1 cellular context compared by ENCODE assay signal in genomic region chr19:4182082-4182926, GRCh38.
TF ChIP-seq lines count a peak whose summit lies in the region.

Gene ANKRD24 (plus strand): TSS chr19:4182689. CDS start chr19:4186426, 3,737 bp downstream.
Gene SIRT6 (minus strand): TSS chr19:4182563. CDS start chr19:4182539, 24 bp downstream.

TF ChIP-seq in HepG2, 621 proteins besides CTCF, POLR2A, EP300 and RAD21 (continued from another document and continues in another):
- no peak for TF ChIP-seq NFAT5 (CRISPR knock-in tag; IDR thresholded peaks at IDR 0.05)
- no peak for TF ChIP-seq CREB3 (CRISPR knock-in tag; IDR thresholded peaks at IDR 0.05)
- no peak for TF ChIP-seq ZNF30 (CRISPR knock-in tag; IDR thresholded peaks at IDR 0.05)
- TF ChIP-seq ZFP90 (CRISPR knock-in tag; IDR thresholded peaks at IDR 0.05; ENCODE audit: borderline replicate concordance): peak; percentile 73
- peak; percentile 24 for TF ChIP-seq TAF15 (IDR thresholded peaks at IDR 0.05; ENCODE audit: low read depth, low read length, poor library complexity, severe bottlenecking)
- TF ChIP-seq ZBTB21 (CRISPR knock-in tag; IDR thresholded peaks at IDR 0.05): 0 out of 2 replicates have a peak, but pooled peaks have one; percentile 21
- TF ChIP-seq ZNF543 (CRISPR knock-in tag; IDR thresholded peaks at IDR 0.05): peak; percentile 43; the same call in 1 of the 2 replicates
- TF ChIP-seq ZIK1 (CRISPR knock-in tag; IDR thresholded peaks at IDR 0.05; ENCODE audit: borderline replicate concordance, low read depth): 0 out of 2 replicates have a peak, but pooled peaks have one; percentile 65
- no peak for TF ChIP-seq TCF7L2 (IDR thresholded peaks at IDR 0.05; ENCODE audit: low read depth, low read length)
- TF ChIP-seq ZNF414 (CRISPR knock-in tag; IDR thresholded peaks at IDR 0.05): peak; percentile 68; the same call in 1 of the 2 replicates
- no peak for TF ChIP-seq ZFP62 (CRISPR knock-in tag; IDR thresholded peaks at IDR 0.05)
- TF ChIP-seq RCOR2 (CRISPR knock-in tag; IDR thresholded peaks at IDR 0.05): peak; percentile 63
- TF ChIP-seq ZBTB10 (CRISPR knock-in tag; IDR thresholded peaks at IDR 0.05; ENCODE audit: borderline replicate concordance): no peak
- TF ChIP-seq FOXP1 (IDR thresholded peaks at IDR 0.05): no peak
- TF ChIP-seq FOXP1 (CRISPR knock-in tag; IDR thresholded peaks at IDR 0.05): no peak
- TF ChIP-seq ZNF616 (CRISPR knock-in tag; IDR thresholded peaks at IDR 0.05; ENCODE audit: low read depth): no peak
- peak; percentile 82; the same call in 1 of the 2 replicates for TF ChIP-seq MIER3 (CRISPR knock-in tag; IDR thresholded peaks at IDR 0.05; ENCODE audit: borderline replicate concordance)
- TF ChIP-seq HNF4G (IDR thresholded peaks at IDR 0.05; ENCODE audit: borderline replicate concordance, low read depth, low read length): no peak
- no peak for TF ChIP-seq HNF4G (CRISPR knock-in tag; IDR thresholded peaks at IDR 0.05; ENCODE audit: borderline replicate concordance, low read depth)
- peak; percentile 66; the same call in 1 of the 2 replicates for TF ChIP-seq KDM5B (CRISPR knock-in tag; IDR thresholded peaks at IDR 0.05; ENCODE audit: borderline replicate concordance)
- TF ChIP-seq DDIT3 (CRISPR knock-in tag; IDR thresholded peaks at IDR 0.05): no peak
- no peak for TF ChIP-seq RFX3 (CRISPR knock-in tag; IDR thresholded peaks at IDR 0.05)
- peak; percentile 87; the same call in 1 of the 2 replicates for TF ChIP-seq SNAPC4 (CRISPR knock-in tag; IDR thresholded peaks at IDR 0.05)
- peak; percentile 96 for TF ChIP-seq KDM3A (CRISPR knock-in tag; IDR thresholded peaks at IDR 0.05; ENCODE audit: low read depth)
- no peak for TF ChIP-seq ZMAT5 (CRISPR knock-in tag; IDR thresholded peaks at IDR 0.05; ENCODE audit: borderline replicate concordance, low read depth)
- TF ChIP-seq ZNF83 (CRISPR knock-in tag; IDR thresholded peaks at IDR 0.05; ENCODE audit: borderline replicate concordance): no peak
- TF ChIP-seq KLF6 (CRISPR knock-in tag; IDR thresholded peaks at IDR 0.05): peak; percentile 76; the same call in 1 of the 2 replicates
- no peak for TF ChIP-seq DBP (CRISPR knock-in tag; IDR thresholded peaks at IDR 0.05; ENCODE audit: not compliant biosample characterization)
- peak; percentile 88 for TF ChIP-seq ASH2L (IDR thresholded peaks at IDR 0.05; ENCODE audit: insufficient read length, low read depth, low read length)
- 0 out of 2 replicates have a peak, but pooled peaks have one; percentile 79 for TF ChIP-seq ZNF33B (CRISPR knock-in tag; IDR thresholded peaks at IDR 0.05)
- TF ChIP-seq ATM (IDR thresholded peaks at IDR 0.05; ENCODE audit: borderline replicate concordance): no peak
- peak; percentile 90; the same call in 1 of the 2 replicates for TF ChIP-seq ZNF580 (CRISPR knock-in tag; IDR thresholded peaks at IDR 0.05; ENCODE audit: borderline replicate concordance, low read depth)
- peak; percentile 43; the same call in 1 of the 2 replicates for TF ChIP-seq ZBTB43 (CRISPR knock-in tag; conservative IDR thresholded peaks at IDR 0.05)
- peak; percentile 87; the same call in 1 of the 2 replicates for TF ChIP-seq BORCS8-MEF2B (CRISPR knock-in tag; IDR thresholded peaks at IDR 0.05)
- TF ChIP-seq ARID3A (IDR thresholded peaks at IDR 0.05; ENCODE audit: low read depth, low read length): no peak
- TF ChIP-seq SP2 (CRISPR knock-in tag; IDR thresholded peaks at IDR 0.05): peak; percentile 81
- no peak for TF ChIP-seq MATR3 (CRISPR knock-in tag; IDR thresholded peaks at IDR 0.05)
- TF ChIP-seq ADNP (CRISPR knock-in tag; IDR thresholded peaks at IDR 0.05): peak; percentile 26; the same call in 1 of the 2 replicates
